1 cellular context compared by ENCODE assay signal in the genomic region with DNA sequence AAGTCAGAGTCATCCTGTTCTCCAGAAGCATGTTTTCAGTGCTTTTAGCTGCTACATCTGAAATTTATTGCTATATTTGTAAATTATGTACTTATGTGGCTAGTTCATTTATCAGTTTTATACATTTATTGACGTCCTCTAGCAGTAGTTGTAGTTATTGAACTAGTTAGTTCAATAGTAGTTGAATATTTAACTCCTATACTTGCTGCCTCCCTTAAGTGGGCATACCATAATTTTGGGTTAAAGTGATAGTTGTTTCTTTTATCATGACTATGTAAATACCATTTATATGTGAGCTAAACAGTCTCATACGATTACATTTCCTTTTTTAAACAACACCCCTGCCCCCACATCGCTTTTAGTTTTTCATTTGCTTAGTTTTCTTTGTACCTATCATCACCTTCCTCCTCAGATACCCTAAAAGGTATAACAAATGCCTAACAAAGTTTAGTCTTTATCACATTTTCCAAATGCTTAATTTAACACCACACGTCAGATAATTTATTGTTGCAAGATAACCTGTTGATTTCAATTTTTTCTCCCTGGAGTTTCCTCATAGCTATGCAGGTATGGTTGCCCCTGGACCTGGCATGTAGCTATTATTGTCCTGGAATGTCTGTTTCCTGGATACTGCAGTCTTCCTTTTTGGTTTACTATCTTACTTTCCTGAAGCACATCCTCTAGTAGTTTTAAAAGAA.
TF ChIP-seq lines count a peak whose summit lies in the region.

No MANE protein-coding gene starts in this region.

TF ChIP-seq in SK-N-SH, 30 proteins besides CTCF, POLR2A, EP300 and RAD21 (continued from another document):
- TF ChIP-seq SMC3 (IDR thresholded peaks at IDR 0.05; ENCODE audit: low read depth, low read length) (no peak), RFX5 (IDR thresholded peaks at IDR 0.05; ENCODE audit: low read length) (no peak), MXI1 (IDR thresholded peaks at IDR 0.05; ENCODE audit: low read depth, low read length) (no peak), FOXJ3 (CRISPR knock-in tag; IDR thresholded peaks at IDR 0.05) (no peak), JUND (IDR thresholded peaks at IDR 0.05) (no peak), TCF12 (IDR thresholded peaks at IDR 0.05) (no peak), TEAD4 (IDR thresholded peaks at IDR 0.05; ENCODE audit: borderline replicate concordance, insufficient read depth) (no peak), GATA2 (CRISPR knock-in tag; IDR thresholded peaks at IDR 0.05) (no peak), RXRA (IDR thresholded peaks at IDR 0.05; ENCODE audit: borderline replicate concordance, low read depth) (no peak), MEF2A (IDR thresholded peaks at IDR 0.05; ENCODE audit: borderline replicate concordance, low read depth) (no peak), RCOR1 (IDR thresholded peaks at IDR 0.05; ENCODE audit: low read length) (no peak), ELF1 (IDR thresholded peaks at IDR 0.05) (no peak)
- TF ChIP-seq, protein P1, sequence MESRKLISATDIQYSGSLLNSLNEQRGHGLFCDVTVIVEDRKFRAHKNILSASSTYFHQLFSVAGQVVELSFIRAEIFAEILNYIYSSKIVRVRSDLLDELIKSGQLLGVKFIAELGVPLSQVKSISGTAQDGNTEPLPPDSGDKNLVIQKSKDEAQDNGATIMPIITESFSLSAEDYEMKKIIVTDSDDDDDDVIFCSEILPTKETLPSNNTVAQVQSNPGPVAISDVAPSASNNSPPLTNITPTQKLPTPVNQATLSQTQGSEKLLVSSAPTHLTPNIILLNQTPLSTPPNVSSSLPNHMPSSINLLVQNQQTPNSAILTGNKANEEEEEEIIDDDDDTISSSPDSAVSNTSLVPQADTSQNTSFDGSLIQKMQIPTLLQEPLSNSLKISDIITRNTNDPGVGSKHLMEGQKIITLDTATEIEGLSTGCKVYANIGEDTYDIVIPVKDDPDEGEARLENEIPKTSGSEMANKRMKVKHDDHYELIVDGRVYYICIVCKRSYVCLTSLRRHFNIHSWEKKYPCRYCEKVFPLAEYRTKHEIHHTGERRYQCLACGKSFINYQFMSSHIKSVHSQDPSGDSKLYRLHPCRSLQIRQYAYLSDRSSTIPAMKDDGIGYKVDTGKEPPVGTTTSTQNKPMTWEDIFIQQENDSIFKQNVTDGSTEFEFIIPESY (IDR thresholded peaks at IDR 0.05; ENCODE audit: borderline replicate concordance, low read depth), result no peak
- TF ChIP-seq, protein P2, sequence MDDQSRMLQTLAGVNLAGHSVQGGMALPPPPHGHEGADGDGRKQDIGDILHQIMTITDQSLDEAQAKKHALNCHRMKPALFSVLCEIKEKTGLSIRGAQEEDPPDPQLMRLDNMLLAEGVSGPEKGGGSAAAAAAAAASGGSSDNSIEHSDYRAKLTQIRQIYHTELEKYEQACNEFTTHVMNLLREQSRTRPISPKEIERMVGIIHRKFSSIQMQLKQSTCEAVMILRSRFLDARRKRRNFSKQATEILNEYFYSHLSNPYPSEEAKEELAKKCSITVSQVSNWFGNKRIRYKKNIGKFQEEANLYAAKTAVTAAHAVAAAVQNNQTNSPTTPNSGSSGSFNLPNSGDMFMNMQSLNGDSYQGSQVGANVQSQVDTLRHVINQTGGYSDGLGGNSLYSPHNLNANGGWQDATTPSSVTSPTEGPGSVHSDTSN (IDR thresholded peaks at IDR 0.05), result no peak
TF ChIP-seq in SK-N-SH: peak in this region for 0.
